11 cellular contexts compared by ENCODE assay signal in the genomic region with DNA sequence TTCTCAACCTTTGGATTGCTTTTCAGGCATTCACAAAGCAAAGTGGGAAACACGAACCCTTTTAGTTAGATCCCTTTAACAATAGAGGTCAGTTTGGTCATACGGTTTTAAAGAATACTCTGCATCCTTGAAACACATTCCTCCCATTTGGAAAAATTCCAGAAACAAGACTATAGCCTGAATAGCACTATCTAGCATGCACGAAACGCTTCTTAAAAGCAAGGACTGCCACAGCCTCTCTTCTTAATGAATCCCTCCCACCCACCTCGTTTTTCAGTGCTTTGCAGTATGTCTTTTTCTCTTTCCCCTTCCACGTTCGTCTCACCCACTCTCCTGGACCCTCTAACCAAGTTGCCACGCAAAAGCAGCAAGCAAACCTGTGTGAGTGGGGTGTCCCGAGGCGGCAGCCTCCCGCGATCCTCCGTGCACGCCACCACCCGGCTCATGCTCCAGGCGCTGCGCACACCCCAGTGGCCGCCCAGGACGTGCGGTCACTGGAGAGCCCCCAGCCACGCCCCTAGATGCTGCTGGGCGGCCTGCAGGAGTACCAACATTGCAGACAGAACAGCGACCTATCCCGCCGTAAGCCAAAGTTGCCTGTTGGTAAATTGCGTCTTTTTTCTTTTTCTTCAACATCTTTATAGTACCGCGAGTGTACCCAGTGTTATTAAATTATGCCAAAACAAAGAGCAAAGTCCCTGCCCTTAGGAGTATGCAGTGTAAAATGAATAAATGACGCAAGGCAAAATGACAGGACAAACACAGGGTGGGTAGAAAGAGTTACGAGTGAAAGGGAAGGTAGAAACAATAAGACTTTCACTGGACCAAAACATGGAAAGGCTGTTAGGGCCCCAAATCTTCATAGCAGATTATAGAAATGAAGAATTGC. TPM values are rescaled to one million over a fixed set of nuclear protein-coding genes. Genes with fewer than 3 reads are reported as not detected.
A peak's percentile ranks its signal among the peaks of the same experiment; 100 is the strongest.
DNase-seq lines count a peak whose midpoint lies in the region; ATAC-seq and TF ChIP-seq lines count a peak whose summit lies in the region.
"Had no signal": no experiment of that assay in that cellular context is flagged by ENCODE, and none has a peak within 500 bp of the region (broad histone marks: within the 10 kb centered on the region; RNA-seq: fewer than 3 reads in every experiment).

A gene with protein sequence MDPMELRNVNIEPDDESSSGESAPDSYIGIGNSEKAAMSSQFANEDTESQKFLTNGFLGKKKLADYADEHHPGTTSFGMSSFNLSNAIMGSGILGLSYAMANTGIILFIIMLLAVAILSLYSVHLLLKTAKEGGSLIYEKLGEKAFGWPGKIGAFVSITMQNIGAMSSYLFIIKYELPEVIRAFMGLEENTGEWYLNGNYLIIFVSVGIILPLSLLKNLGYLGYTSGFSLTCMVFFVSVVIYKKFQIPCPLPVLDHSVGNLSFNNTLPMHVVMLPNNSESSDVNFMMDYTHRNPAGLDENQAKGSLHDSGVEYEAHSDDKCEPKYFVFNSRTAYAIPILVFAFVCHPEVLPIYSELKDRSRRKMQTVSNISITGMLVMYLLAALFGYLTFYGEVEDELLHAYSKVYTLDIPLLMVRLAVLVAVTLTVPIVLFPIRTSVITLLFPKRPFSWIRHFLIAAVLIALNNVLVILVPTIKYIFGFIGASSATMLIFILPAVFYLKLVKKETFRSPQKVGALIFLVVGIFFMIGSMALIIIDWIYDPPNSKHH (minus strand): TSS at position 472 of the 889 bp plus-strand sequence. CDS start 32,926 bp downstream, outside the sequence.

- no peaks in the 10 kb centered on the region for H3K36me3 ChIP-seq in lower lobe of right lung
- H3K36me3 ChIP-seq in aorta (ENCODE audit: control insufficient read depth in 1 of 2, insufficient read depth in 2 of 2, low read length in 1 of 2) = no peaks in the 10 kb centered on the region

- H3K4me1 Mint-ChIP-seq in endothelial cell (ENCODE audit: unreplicated experiment) = peaks cover 7% of the 10 kb centered on the region
- peaks cover 1% of the 10 kb centered on the region for H3K4me1 Mint-ChIP-seq in activated T-cell treated with anti-CD3 and anti-CD28 coated beads, Interleukin-2, amount 50 U/mL, for 4 hours (ENCODE audit: low read depth)

- peaks cover 53% of the 10 kb centered on the region for H3K27me3 ChIP-seq in lower lobe of right lung (ENCODE audit: low read depth)
- no peaks in the 10 kb centered on the region for H3K27me3 ChIP-seq in aorta (ENCODE audit: control insufficient read depth in 1 of 2, insufficient read depth in 2 of 2, low read length in 1 of 2)

- peaks cover 1% of the 10 kb centered on the region for H3K4me1 ChIP-seq in lower lobe of right lung
- H3K4me1 ChIP-seq in aorta (ENCODE audit: control insufficient read depth in 1 of 2, insufficient read depth in 2 of 2, low read length in 2 of 2) = no peaks in the 10 kb centered on the region

- no peaks in the 10 kb centered on the region for H3K9me3 Mint-ChIP-seq in endothelial cell (ENCODE audit: unreplicated experiment)
- no peaks in the 10 kb centered on the region for H3K9me3 Mint-ChIP-seq in activated T-cell treated with anti-CD3 and anti-CD28 coated beads, Interleukin-2, amount 50 U/mL, for 4 hours
- H3K9me3 Mint-ChIP-seq: natural killer cell had no signal

- no peaks in the 10 kb centered on the region for H3K36me3 Mint-ChIP-seq in endothelial cell (ENCODE audit: low read depth, unreplicated experiment)
- no peaks in the 10 kb centered on the region for H3K36me3 Mint-ChIP-seq in activated T-cell treated with anti-CD3 and anti-CD28 coated beads, Interleukin-2, amount 50 U/mL, for 4 hours (ENCODE audit: insufficient read depth)
- H3K36me3 Mint-ChIP-seq: natural killer cell had no signal

- H3K9me3 ChIP-seq in lower lobe of right lung (no peaks in the 10 kb centered on the region), aorta (ENCODE audit: control insufficient read depth, low read length) (no peaks in the 10 kb centered on the region)

- peaks cover 4% of the 10 kb centered on the region for H3K27me3 Mint-ChIP-seq in endothelial cell (ENCODE audit: unreplicated experiment)
- H3K27me3 Mint-ChIP-seq in activated T-cell treated with anti-CD3 and anti-CD28 coated beads, Interleukin-2, amount 50 U/mL, for 4 hours (ENCODE audit: low read depth) = peaks cover 63% of the 10 kb centered on the region

- no peak within 1 kb of the TSS for H3K27ac ChIP-seq in lower lobe of right lung
- H3K27ac ChIP-seq in aorta (ENCODE audit: low read depth in 1 of 2, low read length in 2 of 2) = no peak within 1 kb of the TSS
- H3K27ac ChIP-seq: C4-2B had no signal

- intact Hi-C loops in Right ventricle myocardium inferior (cut with DNase I) = loop anchor here (10.0 kb wide), 1 partner anchor 109 kb away; no protein-coding TSS in a partner anchor
- intact Hi-C loops in cardiac septum (cut with DNase I) = no loop called here
- intact Hi-C loops in lower lobe of right lung (cut with DNase I) = no loop called here
- intact Hi-C loops in aorta (cut with DNase I) = no loop called here

- TF ChIP-seq CTCF in endothelial cell (IDR thresholded peaks at IDR 0.05; ENCODE audit: unreplicated experiment) = no peak
- peak; percentile 6 for TF ChIP-seq CTCF in lower lobe of right lung (IDR thresholded peaks at IDR 0.05)
- TF ChIP-seq CTCF in GM20000 (IDR thresholded peaks at IDR 0.05; ENCODE audit: extremely low read depth, missing control alignments) = no peak

- H3K4me3 Mint-ChIP-seq in endothelial cell (ENCODE audit: unreplicated experiment) = no peak within 1 kb of the TSS
- no peak within 1 kb of the TSS for H3K4me3 Mint-ChIP-seq in activated T-cell treated with anti-CD3 and anti-CD28 coated beads, Interleukin-2, amount 50 U/mL, for 4 hours
- H3K4me3 Mint-ChIP-seq: natural killer cell had no signal

- no peak within 1 kb of the TSS for H3K27ac Mint-ChIP-seq in endothelial cell (ENCODE audit: unreplicated experiment)
- H3K27ac Mint-ChIP-seq: natural killer cell had no signal

- ATAC-seq in Right ventricle myocardium inferior (peak; percentile 95), lower lobe of right lung (peak; percentile 44 to 87), aorta (ENCODE audit: low FRiP score) (peak; percentile 57), HG02884 (IDR thresholded peaks at IDR 0.05; ENCODE audit: unreplicated experiment) (no peak)
- no peak for ATAC-seq in activated T-cell treated with anti-CD3 and anti-CD28 coated beads, Interleukin-2, amount 50 U/mL, for 4 hours

- 10 to 12% methylated on average over 30 of the region's 30 CpGs for WGBS in aorta, 2 donors

- DNase-seq in Right ventricle myocardium inferior (ENCODE audit: missing footprints) (peak; percentile 71), cardiac septum (ENCODE audit: low spot score) (no peak), endothelial cell (ENCODE audit: low spot score) (peak; percentile 31), lower lobe of right lung (peak; percentile 49), aorta (peak in 1 of 2 donors; percentile 82), GM20000 (ENCODE audit: low spot score) (no peak)
- no peak for DNase-seq in activated T-cell treated with anti-CD3 and anti-CD28 coated beads, Interleukin-2, amount 50 U/mL, for 4 hours
- DNase-seq: natural killer cell, NCI-H2171 treated with DMSO at 0.1 percent for 48 hours had no signal

- no peak within 1 kb of the TSS for H3K4me3 ChIP-seq in lower lobe of right lung
- no peak within 1 kb of the TSS for H3K4me3 ChIP-seq in aorta (ENCODE audit: low read length in 2 of 2)

RNA-seq across cellular contexts. Expression of the gene that starts here (rescaled TPM):
- 2.8 TPM for total RNA-seq in Right ventricle myocardium inferior
- not detected for total RNA-seq in cardiac septum
- not detected for total RNA-seq in endothelial cell (ENCODE audit: unreplicated experiment)
- 1.1 TPM for total RNA-seq in lower lobe of right lung
- total RNA-seq in aorta = under 1 TPM; 0.12 to 0.65 TPM
- under 1 TPM in 1 of 2 donors, not detected in 1; 0.03 TPM for polyA plus RNA-seq in aorta
- total RNA-seq in activated T-cell treated with anti-CD3 and anti-CD28 coated beads, Interleukin-2, amount 50 U/mL, for 4 hours = under 1 TPM; 0.21 to 0.25 (median 0.22) TPM
- total RNA-seq: natural killer cell had no signal

Comparison
In these comparisons a context has a peak if more than half of its experiments do, and no peak if none do; other contexts are left out.
1. DNase-seq: peak in Right ventricle myocardium inferior (single experiment) and lower lobe of right lung (single experiment); none in cardiac septum (single experiment), activated T-cell treated with anti-CD3 and anti-CD28 coated beads, Interleukin-2, amount 50 U/mL, for 4 hours (single experiment) and GM20000 (single experiment).
2. Peak in DNase-seq in endothelial cell; RNA of the gene not detected or under 1 TPM.
3. Peak in ATAC-seq in aorta; RNA of the gene not detected or under 1 TPM.
4. ATAC-seq: peak in Right ventricle myocardium inferior (single experiment) and lower lobe of right lung (2 of 2); none in HG02884 (single experiment) and activated T-cell treated with anti-CD3 and anti-CD28 coated beads, Interleukin-2, amount 50 U/mL, for 4 hours (0 of 2).